13 cellular contexts compared by ENCODE assay signal in the genomic region with DNA sequence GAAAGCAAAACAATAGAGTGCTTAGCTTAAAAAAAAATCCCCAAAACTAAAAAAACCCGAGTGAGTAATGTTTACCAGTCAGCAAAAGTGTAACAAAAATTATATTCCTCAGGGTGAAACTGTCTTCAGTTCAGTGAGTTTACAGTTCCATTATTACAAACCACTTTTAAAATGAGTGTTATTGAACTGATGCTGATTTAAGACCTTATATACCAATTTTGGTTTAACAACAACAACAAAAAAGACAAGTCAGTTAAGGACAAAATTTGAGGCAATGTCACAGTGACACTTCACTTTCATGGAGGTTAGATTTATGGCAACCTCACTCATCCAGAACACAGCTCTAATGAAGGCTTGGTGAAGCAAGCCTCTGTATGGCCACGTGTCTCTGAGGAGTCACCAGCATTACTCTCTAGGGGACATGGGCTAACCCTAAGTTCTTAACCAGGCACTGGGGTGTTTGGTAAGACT.
DNase-seq lines count a peak whose midpoint lies in the region; ATAC-seq, FAIRE-seq and TF ChIP-seq lines count a peak whose summit lies in the region.
"Had no signal": no experiment of that assay in that cellular context is flagged by ENCODE, and none has a peak within 500 bp of the region (broad histone marks: within the 10 kb centered on the region; RNA-seq: fewer than 3 reads in every experiment).

No MANE protein-coding gene starts in this region.

- H3K36me3 ChIP-seq in adrenal gland (replicated peaks in 1 of 2), result no peaks in the 10 kb centered on the region
- H3K36me3 ChIP-seq: neutrophil had no signal

- peak; percentile 94 for DNase-seq in Caki2 (ENCODE audit: low read depth)
- DNase-seq in adrenal gland, result no peak
- no peak for DNase-seq in RCC 7860 (ENCODE audit: low spot score)
- no peak for DNase-seq in posterior cingulate gyrus
- DNase-seq in NK-92 treated with Interleukin-12 subunit alpha and Interleukin-12 subunit beta, amount 100 ng/mL, for 24 hours (lab: John Stamatoyannopoulos, UW), result no peak
- DNase-seq: body of pancreas, erythroblast, GF-D8 had no signal

- TF ChIP-seq CTCF in adrenal gland (IDR thresholded peaks at IDR 0.05), result no peak

- no peak for FAIRE-seq in RCC 7860 (lab: Jason Lieb, UNC)
- FAIRE-seq: keratinocyte had no signal

- no peak overlapping the region for H3K27ac ChIP-seq in adrenal gland
- H3K27ac ChIP-seq: body of pancreas, neutrophil had no signal

- WGBS in adrenal gland, 4 donors, result 41 to 59% (median 50%) methylated on average over 2 of the region's 2 CpGs

- in situ Hi-C loops in Caki2 (cut with HindIII; ENCODE audit: low pct_unique_long_range_greater_than_20kb, low sequenced_read_pairs), result no loop called here

- ATAC-seq in GM19395 (IDR thresholded peaks at IDR 0.05; ENCODE audit: unreplicated experiment) (peak; percentile 75), HG02840 (IDR thresholded peaks at IDR 0.05; ENCODE audit: low FRiP score, unreplicated experiment) (peak; percentile 81), HG03558 (IDR thresholded peaks at IDR 0.05; ENCODE audit: extremely low read depth, unreplicated experiment) (peak; percentile 89)
- ATAC-seq: body of pancreas had no signal

- H3K9me3 ChIP-seq in adrenal gland (replicated peaks in 1 of 3), result no peaks in the 10 kb centered on the region
- H3K9me3 ChIP-seq: body of pancreas, neutrophil had no signal

- intact Hi-C loops in adrenal gland (cut with DNase I), result no loop called here
- intact Hi-C loops in posterior cingulate gyrus (cut with DNase I), result no loop called here

- no peak for TF ChIP-seq POLR2A in adrenal gland (IDR thresholded peaks at IDR 0.05)

- H3K4me3 ChIP-seq in adrenal gland, result no peak overlapping the region
- H3K4me3 ChIP-seq: body of pancreas had no signal

- H3K27me3 ChIP-seq in adrenal gland, result no peaks in the 10 kb centered on the region
- H3K27me3 ChIP-seq: body of pancreas, neutrophil had no signal

- no peaks in the 10 kb centered on the region for H3K4me1 ChIP-seq in adrenal gland (replicated peaks in 1 of 2)
- H3K4me1 ChIP-seq: body of pancreas had no signal
